Comparison of ENCODE assay signal across 8 cellular contexts in genomic region chr17:19447085-19447583, GRCh38. TPM values are rescaled to one million over a fixed set of nuclear protein-coding genes. Genes with fewer than 3 reads are reported as not detected.
A peak's percentile ranks its signal among the peaks of the same experiment; 100 is the strongest.
DNase-seq lines count a peak whose midpoint lies in the region; ATAC-seq and TF ChIP-seq lines count a peak whose summit lies in the region.

No MANE protein-coding gene starts in this region.

- POLR2A ChIA-PET in CD4-positive, alpha-beta T cell (lab: Charles Lee): interaction anchor here (2.5 kb wide), 1 partner anchor 84 kb away, joined by 10 read pairs; the partner anchor contains the start of gene B9D1

- peaks cover 25% of the 10 kb centered on the region for H3K27me3 Mint-ChIP-seq in CD4-positive, alpha-beta T cell

- CTCF ChIA-PET in CD4-positive, alpha-beta T cell (lab: Charles Lee): interaction anchor here (0.6 to 2.5 kb wide), 9 partner anchors 9 to 109 kb away, joined by 3 to 49 read pairs (median 4); partner anchors contain the start of gene B9D1

- no peak for TF ChIP-seq POLR2A in erythroblast (IDR thresholded peaks at IDR 0.05; ENCODE audit: low read length)

- no peak overlapping the region for H3K4me3 Mint-ChIP-seq in CD4-positive, alpha-beta T cell

- H3K27me3 ChIP-seq in CD4-positive, alpha-beta T cell (ENCODE audit: control insufficient read depth, insufficient read depth, low read length): no peaks in the 10 kb centered on the region
- no peaks in the 10 kb centered on the region for H3K27me3 ChIP-seq in muscle layer of duodenum (ENCODE audit: low read depth, low read length)

- no peaks in the 10 kb centered on the region for H3K36me3 Mint-ChIP-seq in CD4-positive, alpha-beta T cell (ENCODE audit: low read depth)

- DNase-seq in CD4-positive, alpha-beta T cell: peak; percentile 26 to 71 (median 56)
- DNase-seq in HuH-7 (ENCODE audit: low spot score): peak; percentile 76
- DNase-seq in OCI-M1 (lab: John Stamatoyannopoulos, UW): peak; percentile 73
- DNase-seq in activated T-cell treated with anti-CD3 and anti-CD28 coated beads, Interleukin-2, amount 50 U/mL, for 1 hour: peak; percentile 54
- peak; percentile 52 to 82 for DNase-seq in erythroblast (lab: John Stamatoyannopoulos, UW)
- peak; percentile 38 to 50 for DNase-seq in stimulated activated CD8-positive, alpha-beta memory T cell treated with anti-CD3 and anti-CD28 coated beads, Interleukin-7, amount 100 ng/mL, for 1 hour (ENCODE audit: low read depth in 2 of 2)

- no peaks in the 10 kb centered on the region for H3K4me1 Mint-ChIP-seq in CD4-positive, alpha-beta T cell (ENCODE audit: low read depth)

- peak; percentile 96 for TF ChIP-seq CTCF in CD4-positive, alpha-beta T cell (IDR thresholded peaks at IDR 0.05)

- peaks cover 12 to 32% of the 10 kb centered on the region in 2 donors for H3K4me1 ChIP-seq in muscle layer of duodenum (ENCODE audit: control insufficient read depth in 1 of 2, insufficient read depth in 2 of 2, low read length in 2 of 2)

- H3K9me3 Mint-ChIP-seq in CD4-positive, alpha-beta T cell: no peaks in the 10 kb centered on the region

- intact Hi-C loops in CD4-positive, alpha-beta T cell (cut with DNase I, micrococcal nuclease): loop anchor here (1.0 to 5.0 kb wide), 2 partner anchors 70 to 84 kb away; partner anchors contain the start of gene MAPK7 (in 1 of the 2)

- ATAC-seq in CD4-positive, alpha-beta T cell (ENCODE audit: poor library complexity): peak; percentile 59
- ATAC-seq in GM21529 (IDR thresholded peaks at IDR 0.05; ENCODE audit: unreplicated experiment): no peak

- no peak overlapping the region for H3K27ac ChIP-seq in CD4-positive, alpha-beta T cell (ENCODE audit: low read depth, low read length)
- peak overlapping the region; percentile 66 for H3K27ac ChIP-seq in muscle layer of duodenum (ENCODE audit: low read length)

- no peak overlapping the region for H3K27ac Mint-ChIP-seq in CD4-positive, alpha-beta T cell

- peaks cover 0 to 3% of the 10 kb centered on the region in 2 donors for H3K36me3 ChIP-seq in muscle layer of duodenum (ENCODE audit: control insufficient read depth in 1 of 2, insufficient read depth in 2 of 2, low read length in 2 of 2)

- no peak overlapping the region for H3K4me3 ChIP-seq in muscle layer of duodenum (ENCODE audit: low read depth in 1 of 2, low read length in 2 of 2)

- H3K9me3 ChIP-seq in CD4-positive, alpha-beta T cell (ENCODE audit: control insufficient read depth, low read length): no peaks in the 10 kb centered on the region
- peaks cover 0 to 2% of the 10 kb centered on the region in 2 donors for H3K9me3 ChIP-seq in muscle layer of duodenum (ENCODE audit: control insufficient read depth in 1 of 2, low read length in 2 of 2)

RNA-seq across cellular contexts. Expression of gene RNF112, which starts 36.1 kb away (rescaled TPM):
- total RNA-seq in CD4-positive, alpha-beta T cell: 1 to 10 TPM; 1.4 to 1.5 TPM
